Comparison of ENCODE assay signal across 25 cellular contexts in genomic region chr20:60219984-60220540, GRCh38.
"Had no signal": no experiment of that assay in that cellular context is flagged by ENCODE, and none has a peak within 500 bp of the region (broad histone marks: within the 10 kb centered on the region; RNA-seq: fewer than 3 reads in every experiment).

No MANE protein-coding gene starts in this region.

- H3K9me3 Mint-ChIP-seq: activated CD4-positive, alpha-beta T cell treated with anti-CD3 and anti-CD28 coated beads, Interleukin-2, amount 10 ng/mL, durations not matched to agents 24 days and 14 days; activated CD8-positive, alpha-beta T cell treated with anti-CD3 and anti-CD28 coated beads for 36 hours; activated naive CD8-positive, alpha-beta T cell treated with anti-CD3 and anti-CD28 coated beads, Interleukin-2, amount 50 U/mL, for 24 hours; activated T-helper 1 cell treated with anti-CD3 and anti-CD28 coated beads, Interleukin-12 subunit alpha, Interleukin-12 subunit beta, Interleukin-2, Interleukin-4 antibody, amounts not matched to agents 30 ng/mL and 10 ng/mL and 1 ng/mL, durations not matched to agents 14 hours and 24 hours and 36 hours; immature natural killer cell; naive B cell; type B pancreatic cell had no signal

- DNase-seq: activated CD4-positive, alpha-beta T cell treated with anti-CD3 and anti-CD28 coated beads, Interleukin-2, amount 10 ng/mL, durations not matched to agents 24 days and 14 days; activated CD8-positive, alpha-beta memory T cell treated with anti-CD3 and anti-CD28 coated beads, Interleukin-2, amount 10 ng/mL, durations not matched to agents 7 days and 5 days; activated CD8-positive, alpha-beta T cell treated with anti-CD3 and anti-CD28 coated beads for 36 hours; activated gamma-delta T cell; activated naive CD4-positive, alpha-beta T cell treated with anti-CD3 and anti-CD28 coated beads, Interleukin-2, amount 50 U/mL, for 16 hours; activated naive CD8-positive, alpha-beta T cell treated with anti-CD3 and anti-CD28 coated beads, Interleukin-2, amount 50 U/mL, for 24 hours; activated T-cell treated with anti-CD3 and anti-CD28 coated beads for 4 hours; body of pancreas; glutamatergic neuron; immature natural killer cell; lower lobe of right lung; mesendoderm; naive B cell; nucleus accumbens; retina; stimulated activated CD4-positive, alpha-beta T cell treated with anti-CD3 and anti-CD28 coated beads, Interleukin-4, amount 100 ng/mL, for 1 hour; stimulated activated naive CD4-positive, alpha-beta T cell treated with Interleukin-2 at 50 U/mL for 16 hours had no signal

- H3K4me3 ChIP-seq: body of pancreas, cardiac muscle cell, hepatocyte, lower lobe of right lung, thoracic aorta, vagina had no signal

- H3K9me3 ChIP-seq: body of pancreas, lower lobe of right lung, thoracic aorta, vagina had no signal

- H3K27ac Mint-ChIP-seq: activated CD4-positive, alpha-beta T cell treated with anti-CD3 and anti-CD28 coated beads, Interleukin-2, amount 10 ng/mL, durations not matched to agents 24 days and 14 days; activated CD8-positive, alpha-beta memory T cell treated with anti-CD3 and anti-CD28 coated beads, Interleukin-2, amount 10 ng/mL, durations not matched to agents 7 days and 5 days; activated CD8-positive, alpha-beta T cell treated with anti-CD3 and anti-CD28 coated beads for 36 hours; activated naive CD8-positive, alpha-beta T cell treated with anti-CD3 and anti-CD28 coated beads, Interleukin-2, amount 50 U/mL, for 24 hours; activated T-helper 1 cell treated with anti-CD3 and anti-CD28 coated beads, Interleukin-12 subunit alpha, Interleukin-12 subunit beta, Interleukin-2, Interleukin-4 antibody, amounts not matched to agents 30 ng/mL and 10 ng/mL and 1 ng/mL, durations not matched to agents 14 hours and 24 hours and 36 hours; immature natural killer cell; naive B cell; type B pancreatic cell had no signal

- ATAC-seq: activated CD8-positive, alpha-beta memory T cell treated with anti-CD3 and anti-CD28 coated beads, Interleukin-2, amount 10 ng/mL, durations not matched to agents 7 days and 5 days; activated CD8-positive, alpha-beta T cell treated with anti-CD3 and anti-CD28 coated beads for 36 hours; activated naive CD8-positive, alpha-beta T cell treated with anti-CD3 and anti-CD28 coated beads, Interleukin-2, amount 50 U/mL, for 24 hours; body of pancreas; left lobe of liver; lower lobe of right lung had no signal

- H3K27ac ChIP-seq: body of pancreas, cardiac muscle cell, epithelial cell of prostate, hepatocyte, lower lobe of right lung, thoracic aorta, vagina had no signal

- H3K27me3 Mint-ChIP-seq: activated CD8-positive, alpha-beta memory T cell treated with anti-CD3 and anti-CD28 coated beads, Interleukin-2, amount 10 ng/mL, durations not matched to agents 7 days and 5 days; activated CD8-positive, alpha-beta T cell treated with anti-CD3 and anti-CD28 coated beads for 36 hours; activated naive CD8-positive, alpha-beta T cell treated with anti-CD3 and anti-CD28 coated beads, Interleukin-2, amount 50 U/mL, for 24 hours had no signal

- H3K4me1 Mint-ChIP-seq: activated CD4-positive, alpha-beta T cell treated with anti-CD3 and anti-CD28 coated beads, Interleukin-2, amount 10 ng/mL, durations not matched to agents 24 days and 14 days; activated CD8-positive, alpha-beta memory T cell treated with anti-CD3 and anti-CD28 coated beads, Interleukin-2, amount 10 ng/mL, durations not matched to agents 7 days and 5 days; activated naive CD8-positive, alpha-beta T cell treated with anti-CD3 and anti-CD28 coated beads, Interleukin-2, amount 50 U/mL, for 24 hours; immature natural killer cell; naive B cell had no signal

- H3K36me3 ChIP-seq: cardiac muscle cell, lower lobe of right lung, thoracic aorta, vagina had no signal

- H3K4me3 Mint-ChIP-seq: activated CD4-positive, alpha-beta T cell treated with anti-CD3 and anti-CD28 coated beads, Interleukin-2, amount 10 ng/mL, durations not matched to agents 24 days and 14 days; activated CD8-positive, alpha-beta memory T cell treated with anti-CD3 and anti-CD28 coated beads, Interleukin-2, amount 10 ng/mL, durations not matched to agents 7 days and 5 days; activated CD8-positive, alpha-beta T cell treated with anti-CD3 and anti-CD28 coated beads for 36 hours; activated naive CD8-positive, alpha-beta T cell treated with anti-CD3 and anti-CD28 coated beads, Interleukin-2, amount 50 U/mL, for 24 hours; activated T-helper 1 cell treated with anti-CD3 and anti-CD28 coated beads, Interleukin-12 subunit alpha, Interleukin-12 subunit beta, Interleukin-2, Interleukin-4 antibody, amounts not matched to agents 30 ng/mL and 10 ng/mL and 1 ng/mL, durations not matched to agents 14 hours and 24 hours and 36 hours; immature natural killer cell; naive B cell; type B pancreatic cell had no signal

- H3K36me3 Mint-ChIP-seq: activated CD8-positive, alpha-beta memory T cell treated with anti-CD3 and anti-CD28 coated beads, Interleukin-2, amount 10 ng/mL, durations not matched to agents 7 days and 5 days; naive B cell; type B pancreatic cell had no signal
